Comparison of ENCODE assay signal across 1 cellular context in the genomic region with DNA sequence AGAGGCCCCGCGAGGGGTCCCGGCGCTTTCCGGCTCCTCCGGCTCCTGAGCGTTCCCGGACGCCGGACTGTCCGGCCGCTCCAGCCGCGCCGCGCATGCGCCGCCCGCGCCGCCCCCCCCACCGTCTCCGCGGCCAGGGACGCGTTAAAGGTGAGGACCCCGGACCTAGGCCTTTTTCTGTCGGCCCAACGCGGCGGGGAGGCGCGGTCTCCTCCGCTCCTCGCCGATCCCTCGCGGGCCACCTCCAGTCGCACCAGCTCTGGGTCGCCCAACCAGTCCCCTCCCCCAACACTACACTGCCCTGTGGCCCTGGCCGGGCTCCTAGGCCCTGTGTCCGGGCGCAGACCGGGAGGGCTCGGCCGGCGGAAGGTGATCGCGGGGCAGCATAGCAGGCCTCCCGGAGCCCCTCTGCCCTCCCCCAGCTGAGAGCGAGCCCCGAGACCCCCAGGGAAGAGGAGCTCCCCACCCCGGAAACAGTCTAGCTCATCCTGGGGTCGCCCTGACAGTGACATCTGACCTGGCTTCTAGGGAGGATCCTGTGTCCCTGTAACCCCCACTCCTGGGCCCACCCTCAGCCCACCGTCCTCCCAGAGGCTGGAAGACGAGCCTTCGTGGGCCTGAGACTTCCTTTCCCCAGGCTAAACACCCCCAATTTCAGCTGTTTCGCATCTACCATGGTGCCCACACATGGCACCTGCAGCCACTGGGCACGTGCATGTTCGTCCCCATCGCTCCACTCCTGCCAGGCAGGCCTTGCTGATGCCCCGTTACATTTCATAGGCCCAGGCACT.
TF ChIP-seq lines count a peak whose summit lies in the region.

No MANE protein-coding gene starts in this region.

TF ChIP-seq in HEK293, 187 proteins besides CTCF, POLR2A, EP300 and RAD21 (continued from another document):
- TF ChIP-seq, protein P1, sequence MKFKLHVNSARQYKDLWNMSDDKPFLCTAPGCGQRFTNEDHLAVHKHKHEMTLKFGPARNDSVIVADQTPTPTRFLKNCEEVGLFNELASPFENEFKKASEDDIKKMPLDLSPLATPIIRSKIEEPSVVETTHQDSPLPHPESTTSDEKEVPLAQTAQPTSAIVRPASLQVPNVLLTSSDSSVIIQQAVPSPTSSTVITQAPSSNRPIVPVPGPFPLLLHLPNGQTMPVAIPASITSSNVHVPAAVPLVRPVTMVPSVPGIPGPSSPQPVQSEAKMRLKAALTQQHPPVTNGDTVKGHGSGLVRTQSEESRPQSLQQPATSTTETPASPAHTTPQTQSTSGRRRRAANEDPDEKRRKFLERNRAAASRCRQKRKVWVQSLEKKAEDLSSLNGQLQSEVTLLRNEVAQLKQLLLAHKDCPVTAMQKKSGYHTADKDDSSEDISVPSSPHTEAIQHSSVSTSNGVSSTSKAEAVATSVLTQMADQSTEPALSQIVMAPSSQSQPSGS (tag by site-specific recombination; IDR thresholded peaks at IDR 0.05; ENCODE audit: low read depth) = no peak
- TF ChIP-seq ZNF624 (tag by site-specific recombination; IDR thresholded peaks at IDR 0.05) (no peak), ZNF626 (tag by site-specific recombination; IDR thresholded peaks at IDR 0.05) (no peak), ZNF621 (tag by site-specific recombination; IDR thresholded peaks at IDR 0.05) (no peak), ZBTB20 (tag by site-specific recombination; IDR thresholded peaks at IDR 0.05) (peak; percentile 61), ZNF530 (tag by site-specific recombination; IDR thresholded peaks at IDR 0.05; ENCODE audit: low read depth) (no peak), ZNF558 (tag by site-specific recombination; IDR thresholded peaks at IDR 0.05) (no peak), FEZF1 (tag by site-specific recombination; IDR thresholded peaks at IDR 0.05) (peak; percentile 48), ZNF23 (tag by site-specific recombination; IDR thresholded peaks at IDR 0.05; ENCODE audit: borderline replicate concordance) (no peak), ZNF830 (tag by site-specific recombination; IDR thresholded peaks at IDR 0.05; ENCODE audit: low read depth) (no peak), ZNF24 (tag by site-specific recombination; IDR thresholded peaks at IDR 0.05) (no peak)
- TF ChIP-seq, protein P2, sequence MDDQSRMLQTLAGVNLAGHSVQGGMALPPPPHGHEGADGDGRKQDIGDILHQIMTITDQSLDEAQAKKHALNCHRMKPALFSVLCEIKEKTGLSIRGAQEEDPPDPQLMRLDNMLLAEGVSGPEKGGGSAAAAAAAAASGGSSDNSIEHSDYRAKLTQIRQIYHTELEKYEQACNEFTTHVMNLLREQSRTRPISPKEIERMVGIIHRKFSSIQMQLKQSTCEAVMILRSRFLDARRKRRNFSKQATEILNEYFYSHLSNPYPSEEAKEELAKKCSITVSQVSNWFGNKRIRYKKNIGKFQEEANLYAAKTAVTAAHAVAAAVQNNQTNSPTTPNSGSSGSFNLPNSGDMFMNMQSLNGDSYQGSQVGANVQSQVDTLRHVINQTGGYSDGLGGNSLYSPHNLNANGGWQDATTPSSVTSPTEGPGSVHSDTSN (CRISPR knock-in tag; IDR thresholded peaks at IDR 0.05) = no peak
- TF ChIP-seq, protein P3, sequence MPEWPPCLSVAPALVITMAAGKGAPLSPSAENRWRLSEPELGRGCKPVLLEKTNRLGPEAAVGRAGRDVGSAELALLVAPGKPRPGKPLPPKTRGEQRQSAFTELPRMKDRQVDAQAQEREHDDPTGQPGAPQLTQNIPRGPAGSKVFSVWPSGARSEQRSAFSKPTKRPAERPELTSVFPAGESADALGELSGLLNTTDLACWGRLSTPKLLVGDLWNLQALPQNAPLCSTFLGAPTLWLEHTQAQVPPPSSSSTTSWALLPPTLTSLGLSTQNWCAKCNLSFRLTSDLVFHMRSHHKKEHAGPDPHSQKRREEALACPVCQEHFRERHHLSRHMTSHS (tag by site-specific recombination; IDR thresholded peaks at IDR 0.05) = no peak
